In genomic region chr11:121575250-121575962, GRCh38 we compare ENCODE assay signal across 9 cellular contexts.
A peak's percentile ranks its signal among the peaks of the same experiment; 100 is the strongest.
DNase-seq lines count a peak whose midpoint lies in the region; ATAC-seq and TF ChIP-seq lines count a peak whose summit lies in the region.
"Had no signal": no experiment of that assay in that cellular context is flagged by ENCODE, and none has a peak within 500 bp of the region (broad histone marks: within the 10 kb centered on the region; RNA-seq: fewer than 3 reads in every experiment).

No MANE protein-coding gene starts in this region.

- H3K9ac ChIP-seq in colonic mucosa (ENCODE audit: low read depth in 2 of 2, low read length in 2 of 2), result no peak overlapping the region

- no peaks in the 10 kb centered on the region for H3K4me1 ChIP-seq in colonic mucosa

- intact Hi-C loops in colonic mucosa (cut with DNase I), result no loop called here

- no peaks in the 10 kb centered on the region for H3K4me1 Mint-ChIP-seq in osteocyte (ENCODE audit: unreplicated experiment)
- peaks cover 8% of the 10 kb centered on the region for H3K4me1 Mint-ChIP-seq in WTC11

- no peaks in the 10 kb centered on the region for H3K9me3 ChIP-seq in colonic mucosa

- CTCF ChIA-PET in WTC11 (lab: Charles Lee), result interaction anchor here (1.5 kb wide), 1 partner anchor 123 kb away, joined by 3 read pairs; the partner anchor contains the start of genes SORL1 and SORL1-AS1

- no peaks in the 10 kb centered on the region for H3K36me3 ChIP-seq in colonic mucosa

- peak; percentile 38 for DNase-seq in A172 (ENCODE audit: low spot score)
- DNase-seq in colonic mucosa, result peak; percentile 33
- DNase-seq in osteocyte (ENCODE audit: extremely low spot score, unreplicated experiment), result peak; percentile 62
- no peak for DNase-seq in dermis blood vessel endothelial cell
- DNase-seq in NCI-H748 treated with DMSO at 0.1 percent for 48 hours (lab: John Stamatoyannopoulos, UW), result no peak
- DNase-seq in WTC11 (ENCODE audit: low spot score), result no peak

- H3K36me3 Mint-ChIP-seq in osteocyte (ENCODE audit: unreplicated experiment) (no peaks in the 10 kb centered on the region), WTC11 (peaks cover 78% of the 10 kb centered on the region)

- H3K27me3 Mint-ChIP-seq in osteocyte (ENCODE audit: unreplicated experiment) (peaks cover 63% of the 10 kb centered on the region), WTC11 (ENCODE audit: low read depth) (no peaks in the 10 kb centered on the region)

- no peak overlapping the region for H3K27ac Mint-ChIP-seq in osteocyte (ENCODE audit: unreplicated experiment)
- H3K27ac Mint-ChIP-seq in WTC11, result no peak overlapping the region

- H3K27ac ChIP-seq in colonic mucosa, result no peak overlapping the region

- ATAC-seq in GM19372 (IDR thresholded peaks at IDR 0.05; ENCODE audit: low read depth, unreplicated experiment) (peak; percentile 69), HG03520 (IDR thresholded peaks at IDR 0.05; ENCODE audit: unreplicated experiment) (peak; percentile 60), WTC11 (no peak)

- H3K27me3 ChIP-seq in colonic mucosa, result no peaks in the 10 kb centered on the region

- TF ChIP-seq CTCF in colonic mucosa (IDR thresholded peaks at IDR 0.05), result no peak
- TF ChIP-seq CTCF in osteocyte (IDR thresholded peaks at IDR 0.05), result no peak
- no peak for TF ChIP-seq CTCF in WTC11 (IDR thresholded peaks at IDR 0.05)

- H3K4me3 ChIP-seq in colonic mucosa, result no peak overlapping the region

- H3K4me3 Mint-ChIP-seq in osteocyte (ENCODE audit: unreplicated experiment), result no peak overlapping the region
- no peak overlapping the region for H3K4me3 Mint-ChIP-seq in WTC11
- H3K4me3 Mint-ChIP-seq: neural crest cell had no signal

- POLR2A ChIA-PET in WTC11 (lab: Charles Lee), result no interaction called here

- H3K9me3 Mint-ChIP-seq in osteocyte (ENCODE audit: unreplicated experiment), result peaks cover 7% of the 10 kb centered on the region
- peaks cover 12% of the 10 kb centered on the region for H3K9me3 Mint-ChIP-seq in WTC11

TF ChIP-seq in WTC11, 78 proteins besides CTCF, POLR2A, EP300 and RAD21:
- TF ChIP-seq ZSCAN18 (CRISPR knock-in tag; IDR thresholded peaks at IDR 0.05) (no peak), PREB (CRISPR knock-in tag; IDR thresholded peaks at IDR 0.05; ENCODE audit: borderline replicate concordance) (no peak), GRHL2 (CRISPR knock-in tag; IDR thresholded peaks at IDR 0.05; ENCODE audit: insufficient replicate concordance, severe bottlenecking) (no peak), ESRRA (CRISPR knock-in tag; IDR thresholded peaks at IDR 0.05; ENCODE audit: borderline replicate concordance) (no peak), RELA (CRISPR knock-in tag; IDR thresholded peaks at IDR 0.05; ENCODE audit: borderline replicate concordance) (no peak), OVOL2 (CRISPR knock-in tag; IDR thresholded peaks at IDR 0.05; ENCODE audit: borderline replicate concordance) (no peak), ZNF671 (CRISPR knock-in tag; IDR thresholded peaks at IDR 0.05) (no peak), ZNF512 (CRISPR knock-in tag; IDR thresholded peaks at IDR 0.05; ENCODE audit: borderline replicate concordance) (no peak), HMGXB4 (CRISPR knock-in tag; IDR thresholded peaks at IDR 0.05) (no peak), RORB (CRISPR knock-in tag; IDR thresholded peaks at IDR 0.05) (no peak), USF2 (CRISPR knock-in tag; IDR thresholded peaks at IDR 0.05) (no peak)

Comparison
In these comparisons a context has a peak if more than half of its experiments do, and no peak if none do; other contexts are left out.
1. DNase-seq: peak in A172 (single experiment), colonic mucosa (single experiment) and osteocyte (single experiment); none in dermis blood vessel endothelial cell (single experiment), NCI-H748 treated with DMSO at 0.1 percent for 48 hours (single experiment) and WTC11 (single experiment).